ENCODE assay signal across 11 cellular contexts in the genomic region with DNA sequence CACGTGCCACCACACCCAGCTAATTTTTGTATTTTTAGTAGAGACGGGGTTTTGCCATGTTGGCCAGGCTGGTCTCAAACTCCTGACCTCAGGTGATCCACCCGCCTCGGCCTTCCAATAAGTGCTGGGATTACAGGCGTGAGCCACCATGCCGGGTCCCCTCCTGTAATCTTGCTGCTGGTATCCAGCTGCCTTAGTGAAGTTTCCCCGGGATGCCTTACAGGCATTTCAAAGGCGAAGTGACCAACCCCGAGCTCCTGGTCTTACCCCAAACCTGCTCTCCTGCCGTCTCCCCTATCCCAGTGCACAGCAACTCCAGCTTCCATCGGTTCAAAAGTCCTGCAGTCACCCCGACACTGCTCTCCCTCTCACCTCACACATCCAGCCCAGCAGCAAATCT. TPM values are rescaled to one million over a fixed set of nuclear protein-coding genes. Genes with fewer than 3 reads are reported as not detected.
"Had no signal": no experiment of that assay in that cellular context is flagged by ENCODE, and none has a peak within 500 bp of the region (broad histone marks: within the 10 kb centered on the region; RNA-seq: fewer than 3 reads in every experiment).

No MANE protein-coding gene starts in this region.

RNA-seq across cellular contexts. Expression of a gene that starts 3.5 kb away (rescaled TPM):
- total RNA-seq: OCI-LY7, PC-3, PC-9, Peyer's patch, Right ventricle myocardium inferior, Right ventricle myocardium superior, RPMI7951, SJCRH30, SJSA1, SK-MEL-5 had no signal
- polyA plus RNA-seq: SK-N-SH had no signal

RNA-seq across cellular contexts. Expression of a gene that starts 23.5 kb away (rescaled TPM):
- total RNA-seq: OCI-LY7, PC-3, PC-9, Peyer's patch, Right ventricle myocardium inferior, Right ventricle myocardium superior, RPMI7951, SJCRH30, SJSA1, SK-MEL-5 had no signal
- polyA plus RNA-seq: SK-N-SH had no signal

RNA-seq across cellular contexts. Expression of a gene that starts 43.6 kb away (rescaled TPM):
- total RNA-seq: PC-9 had no signal

RNA-seq across cellular contexts. Expression of a gene that starts 47.1 kb away (rescaled TPM):
- total RNA-seq: PC-9, SJCRH30, SJSA1 had no signal

RNA-seq across cellular contexts. Expression of a gene that starts 56.8 kb away (rescaled TPM):
- total RNA-seq: PC-3, PC-9, Right ventricle myocardium superior, RPMI7951, SJSA1, SK-MEL-5 had no signal
- polyA plus RNA-seq: SK-N-SH had no signal
